In genomic region chr2:129133692-129134641, GRCh38 we compare ENCODE assay signal across 20 cellular contexts.
DNase-seq lines count a peak whose midpoint lies in the region; ATAC-seq, FAIRE-seq and TF ChIP-seq lines count a peak whose summit lies in the region.
"Had no signal": no experiment of that assay in that cellular context is flagged by ENCODE, and none has a peak within 500 bp of the region (broad histone marks: within the 10 kb centered on the region; RNA-seq: fewer than 3 reads in every experiment).

No MANE protein-coding gene starts in this region.

- H3K27ac ChIP-seq in VCaP: peak overlapping the region; percentile 94
- no peak overlapping the region for H3K27ac ChIP-seq in mesendoderm (ENCODE audit: low read depth, low read length)
- H3K27ac ChIP-seq in pancreas: peak overlapping the region; percentile 22 to 55 (median 52)

- H3K4me3 Mint-ChIP-seq in endothelial cell (ENCODE audit: unreplicated experiment) (no peak overlapping the region), nephron progenitor cell (no peak overlapping the region)
- H3K4me3 Mint-ChIP-seq: CD4-positive, alpha-beta memory T cell had no signal

- H3K4me3 ChIP-seq in mesendoderm (ENCODE audit: low read length): no peak overlapping the region
- H3K4me3 ChIP-seq in pancreas: no peak overlapping the region

- H3K27me3 Mint-ChIP-seq in endothelial cell (ENCODE audit: unreplicated experiment): no peaks in the 10 kb centered on the region
- H3K27me3 Mint-ChIP-seq in nephron progenitor cell (ENCODE audit: low read depth, poor library complexity): peaks cover 5% of the 10 kb centered on the region

- no peak overlapping the region for H4K8ac ChIP-seq in mesendoderm (ENCODE audit: low read depth, low read length)

- H2BK120ac ChIP-seq in mesendoderm (ENCODE audit: low read depth, low read length): no peak overlapping the region

- H2AK5ac ChIP-seq in mesendoderm (ENCODE audit: low read length): no peak overlapping the region

- H2BK5ac ChIP-seq in mesendoderm (ENCODE audit: low read length): no peak overlapping the region

- no peaks in the 10 kb centered on the region for H3K79me2 ChIP-seq in mesendoderm (ENCODE audit: control insufficient read depth, insufficient read depth, low read length)

- ATAC-seq in pancreas (peak; percentile 76 to 81 (median 78)), HG02840 (IDR thresholded peaks at IDR 0.05; ENCODE audit: low FRiP score, unreplicated experiment) (no peak)

- no peaks in the 10 kb centered on the region for H3K9me3 ChIP-seq in pancreas

- DNase-seq in endothelial cell (ENCODE audit: low spot score) (no peak), mesendoderm (peak; percentile 30), pancreas (peak in 2 of 6 donors; percentile 33 to 38), NCI-H345 treated with DMSO at 0.1 percent for 48 hours (lab: John Stamatoyannopoulos, UW; ENCODE audit: unreplicated experiment) (no peak), HPDE6-E6E7 (ENCODE audit: extremely low spot score) (no peak), nephron progenitor cell (no peak)
- DNase-seq: C1 segment of cervical spinal cord; Calu3; CD4-positive, alpha-beta memory T cell; COR-L47; DMS53; DMS79 treated with DMSO at 0.1 percent for 48 hours; GF-D8; H7; HCEC 1CT had no signal

- peaks cover under 1% of the 10 kb centered on the region for H3K27me3 ChIP-seq in mesendoderm (ENCODE audit: insufficient read depth, low read length, poor library complexity)
- no peaks in the 10 kb centered on the region for H3K27me3 ChIP-seq in pancreas

- intact Hi-C loops in pancreas (cut with DNase I): no loop called here

- no peak overlapping the region for H4K5ac ChIP-seq in mesendoderm (ENCODE audit: low read length)

- H3K4ac ChIP-seq in mesendoderm (ENCODE audit: low read depth, low read length): no peak overlapping the region

- H3K56ac ChIP-seq in mesendoderm (ENCODE audit: low read length): no peak overlapping the region

- TF ChIP-seq CTCF in VCaP (conservative IDR thresholded peaks at IDR 0.05): no peak
- TF ChIP-seq CTCF in endothelial cell (IDR thresholded peaks at IDR 0.05; ENCODE audit: unreplicated experiment): no peak
- TF ChIP-seq CTCF in pancreas (IDR thresholded peaks at IDR 0.05): no peak
- TF ChIP-seq CTCF in nephron progenitor cell (IDR thresholded peaks at IDR 0.05): no peak

- H3K4me1 ChIP-seq in mesendoderm (ENCODE audit: control insufficient read depth, low read depth, low read length) (peaks cover 2% of the 10 kb centered on the region), pancreas (peaks cover 13 to 45% (median 28%) of the 10 kb centered on the region in 3 donors)

- no peaks in the 10 kb centered on the region for H3K9me3 Mint-ChIP-seq in endothelial cell (ENCODE audit: unreplicated experiment)
- H3K9me3 Mint-ChIP-seq in nephron progenitor cell: peaks cover 9% of the 10 kb centered on the region

- no peak overlapping the region for H3K4me2 ChIP-seq in mesendoderm (ENCODE audit: low read length)

- H2BK15ac ChIP-seq in mesendoderm (replicated peaks; ENCODE audit: low read depth): no peak overlapping the region

- H3K18ac ChIP-seq in mesendoderm (ENCODE audit: low read length): peak overlapping the region; percentile 39

- H3K36me3 ChIP-seq in mesendoderm (ENCODE audit: control insufficient read depth, insufficient read depth, low read length): no peaks in the 10 kb centered on the region
- H3K36me3 ChIP-seq in pancreas: no peaks in the 10 kb centered on the region

- no peak overlapping the region for H3K9ac ChIP-seq in mesendoderm (ENCODE audit: low read length)

- no CpG with 5 or more reads among the region's 8 CpGs for WGBS in mesendoderm (ENCODE audit: extremely low coverage, insufficient coverage, low lambda C conversion rate)
- 33 to 36% methylated on average over 8 of the region's 8 CpGs for WGBS in pancreas, 2 donors

- peaks cover 21% of the 10 kb centered on the region for H3K4me1 Mint-ChIP-seq in endothelial cell (ENCODE audit: unreplicated experiment)
- no peaks in the 10 kb centered on the region for H3K4me1 Mint-ChIP-seq in nephron progenitor cell
- H3K4me1 Mint-ChIP-seq: CD4-positive, alpha-beta memory T cell had no signal

- no peak overlapping the region for H3K23ac ChIP-seq in mesendoderm (ENCODE audit: low read length)

- FAIRE-seq in pancreas (lab: Jason Lieb, UNC): no peak
- FAIRE-seq: GM12891, GM18507, H1 had no signal

- no peaks in the 10 kb centered on the region for H3K79me1 ChIP-seq in mesendoderm (ENCODE audit: low read length)

- H3K36me3 Mint-ChIP-seq in endothelial cell (ENCODE audit: low read depth, unreplicated experiment) (no peaks in the 10 kb centered on the region), nephron progenitor cell (ENCODE audit: low read depth) (no peaks in the 10 kb centered on the region)
- H3K36me3 Mint-ChIP-seq: CD4-positive, alpha-beta memory T cell had no signal

- peak overlapping the region; percentile 39 for H3K27ac Mint-ChIP-seq in endothelial cell (ENCODE audit: unreplicated experiment)
- no peak overlapping the region for H3K27ac Mint-ChIP-seq in nephron progenitor cell
- H3K27ac Mint-ChIP-seq: CD4-positive, alpha-beta memory T cell had no signal
